20 cellular contexts compared by ENCODE assay signal in the genomic region with DNA sequence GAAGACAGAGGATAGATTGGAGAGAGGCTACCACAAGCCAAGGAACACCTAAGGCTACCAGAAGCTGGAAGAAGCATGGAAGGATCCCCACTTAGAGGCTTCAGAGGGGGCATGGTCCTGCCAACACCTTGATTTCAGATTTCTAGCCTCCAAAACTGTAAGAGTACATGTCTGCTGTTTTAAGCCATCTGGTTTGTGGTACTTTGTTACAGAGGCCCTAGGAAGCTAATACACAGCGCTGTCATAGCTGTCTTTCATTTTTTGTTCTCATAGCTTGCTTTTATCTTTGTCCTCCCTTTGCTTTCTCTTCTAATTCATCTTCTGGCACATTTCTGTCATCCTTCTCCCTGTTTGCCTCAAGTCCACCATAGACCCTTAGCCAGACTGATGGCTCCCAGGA.
A peak's percentile ranks its signal among the peaks of the same experiment; 100 is the strongest.
DNase-seq lines count a peak whose midpoint lies in the region; ATAC-seq and TF ChIP-seq lines count a peak whose summit lies in the region.
"Had no signal": no experiment of that assay in that cellular context is flagged by ENCODE, and none has a peak within 500 bp of the region (broad histone marks: within the 10 kb centered on the region; RNA-seq: fewer than 3 reads in every experiment).

No MANE protein-coding gene starts in this region.

- ATAC-seq in GM18867 (IDR thresholded peaks at IDR 0.05; ENCODE audit: unreplicated experiment) (peak; percentile 38), natural killer cell (no peak)
- ATAC-seq in naive thymus-derived CD4-positive, alpha-beta T cell = no peak
- ATAC-seq: CD8-positive, alpha-beta T cell; HCT116; HepG2; Panc1 had no signal

- H3K9me3 Mint-ChIP-seq in natural killer cell = no peaks in the 10 kb centered on the region
- H3K9me3 Mint-ChIP-seq in naive thymus-derived CD4-positive, alpha-beta T cell = no peaks in the 10 kb centered on the region
- H3K9me3 Mint-ChIP-seq: CD8-positive, alpha-beta T cell had no signal

- peak overlapping the region; percentile 94 for H3K27ac ChIP-seq in KMS-11
- H3K27ac ChIP-seq in cingulate gyrus (ENCODE audit: low read depth, low read length) = peak overlapping the region; percentile 2
- peak overlapping the region; percentile 28 for H3K27ac ChIP-seq in substantia nigra (ENCODE audit: low read depth, low read length, poor library complexity, severe bottlenecking)
- no peak overlapping the region for H3K27ac ChIP-seq in thyroid gland
- H3K27ac ChIP-seq in naive thymus-derived CD4-positive, alpha-beta T cell (ENCODE audit: low read depth, low read length) = no peak overlapping the region
- H3K27ac ChIP-seq: HL-60 had no signal

- peak overlapping the region; percentile 57 for H3K4me2 ChIP-seq in KMS-11

- no peaks in the 10 kb centered on the region for H3K27me3 Mint-ChIP-seq in natural killer cell (ENCODE audit: low read depth in 2 of 2)
- peaks cover 0 to 27% (median 19%) of the 10 kb centered on the region in 5 donors for H3K27me3 Mint-ChIP-seq in naive thymus-derived CD4-positive, alpha-beta T cell

- H3K27ac Mint-ChIP-seq in natural killer cell = no peak overlapping the region
- no peak overlapping the region for H3K27ac Mint-ChIP-seq in naive thymus-derived CD4-positive, alpha-beta T cell
- H3K27ac Mint-ChIP-seq: CD8-positive, alpha-beta T cell had no signal

- H3K4me1 Mint-ChIP-seq in natural killer cell = no peaks in the 10 kb centered on the region
- peaks cover 0 to 6% (median 4%) of the 10 kb centered on the region in 7 donors for H3K4me1 Mint-ChIP-seq in naive thymus-derived CD4-positive, alpha-beta T cell

- no peak overlapping the region for H3K4me3 ChIP-seq in KMS-11 (IDR thresholded peaks at IDR 0.05; ENCODE audit: insufficient read depth, low read depth, low read length)
- H3K4me3 ChIP-seq in thyroid gland (replicated peaks in 1 of 3) = no peak overlapping the region
- no peak overlapping the region for H3K4me3 ChIP-seq in naive thymus-derived CD4-positive, alpha-beta T cell (ENCODE audit: low read length)

- no peak overlapping the region for H3K4me3 Mint-ChIP-seq in natural killer cell
- no peak overlapping the region for H3K4me3 Mint-ChIP-seq in naive thymus-derived CD4-positive, alpha-beta T cell
- H3K4me3 Mint-ChIP-seq: CD8-positive, alpha-beta T cell had no signal

- H2AFZ ChIP-seq in KMS-11 (ENCODE audit: low read depth) = no peak overlapping the region; the same call in 1 of the 2 replicates

- H4K20me1 ChIP-seq in KMS-11 (ENCODE audit: insufficient read depth) = no peaks in the 10 kb centered on the region

- no peaks in the 10 kb centered on the region for H3K79me2 ChIP-seq in KMS-11 (ENCODE audit: insufficient read depth, low read depth)

- peaks cover 98% of the 10 kb centered on the region for H3K4me1 ChIP-seq in KMS-11 (ENCODE audit: low read depth, poor library complexity, severe bottlenecking)
- peaks cover 12 to 23% of the 10 kb centered on the region in 2 donors for H3K4me1 ChIP-seq in thyroid gland
- H3K4me1 ChIP-seq in naive thymus-derived CD4-positive, alpha-beta T cell (ENCODE audit: control insufficient read depth in 2 of 2, insufficient read depth in 2 of 2, low read length in 2 of 2) = no peaks in the 10 kb centered on the region

- POLR2A ChIA-PET in naive thymus-derived CD4-positive, alpha-beta T cell (lab: Charles Lee) = no interaction called here

- H3K9me3 ChIP-seq in thyroid gland = no peaks in the 10 kb centered on the region
- H3K9me3 ChIP-seq in naive thymus-derived CD4-positive, alpha-beta T cell (ENCODE audit: control insufficient read depth in 2 of 3, low read length in 3 of 3) = no peaks in the 10 kb centered on the region

- TF ChIP-seq CTCF in KMS-11 (conservative IDR thresholded peaks at IDR 0.05; ENCODE audit: low read depth, low read length) (no peak), natural killer cell (IDR thresholded peaks at IDR 0.05) (no peak), thyroid gland (IDR thresholded peaks at IDR 0.05) (no peak)

- H3K36me3 Mint-ChIP-seq in natural killer cell = no peaks in the 10 kb centered on the region
- no peaks in the 10 kb centered on the region for H3K36me3 Mint-ChIP-seq in naive thymus-derived CD4-positive, alpha-beta T cell
- H3K36me3 Mint-ChIP-seq: CD8-positive, alpha-beta T cell had no signal

- no peaks in the 10 kb centered on the region for H3K27me3 ChIP-seq in KMS-11 (ENCODE audit: insufficient read depth, low read depth)
- no peaks in the 10 kb centered on the region for H3K27me3 ChIP-seq in thyroid gland
- H3K27me3 ChIP-seq in naive thymus-derived CD4-positive, alpha-beta T cell (ENCODE audit: control insufficient read depth in 2 of 2, insufficient read depth in 2 of 2, low read length in 2 of 2) = no peaks in the 10 kb centered on the region

- DNase-seq in substantia nigra (lab: John Stamatoyannopoulos, UW) = no peak
- DNase-seq in natural killer cell = no peak
- DNase-seq in thyroid gland = no peak
- no peak for DNase-seq in naive thymus-derived CD4-positive, alpha-beta T cell
- DNase-seq: C1 segment of cervical spinal cord; CD8-positive, alpha-beta T cell; KBM-7; NCI-H1105; NCI-H2081; NCI-H2171; NCI-H345; NCI-H524; NCI-H774 had no signal

- no peak for TF ChIP-seq POLR2A in thyroid gland (IDR thresholded peaks at IDR 0.05)

- 91 to 92% methylated on average over 1 of the region's 1 CpG for WGBS in thyroid gland, 2 donors

- H3K36me3 ChIP-seq in KMS-11 (ENCODE audit: insufficient read depth) = no peaks in the 10 kb centered on the region
- no peaks in the 10 kb centered on the region for H3K36me3 ChIP-seq in thyroid gland
- no peaks in the 10 kb centered on the region for H3K36me3 ChIP-seq in naive thymus-derived CD4-positive, alpha-beta T cell (ENCODE audit: control insufficient read depth in 2 of 3, insufficient read depth in 3 of 3, low read length in 3 of 3)

- intact Hi-C loops in natural killer cell (cut with micrococcal nuclease) (no loop called here), thyroid gland (cut with DNase I) (no loop called here)
- intact Hi-C loops in naive thymus-derived CD4-positive, alpha-beta T cell (cut with micrococcal nuclease) = no loop called here

- peak overlapping the region; percentile 18; the same call in 1 of the 2 replicates for H3K9ac ChIP-seq in KMS-11

- CTCF ChIA-PET in naive thymus-derived CD4-positive, alpha-beta T cell (lab: Charles Lee) = interaction anchor here (0.6 kb wide), 1 partner anchor 498 kb away, joined by 6 read pairs; no protein-coding TSS in a partner anchor

Comparison
In these comparisons a context has a peak if more than half of its experiments do, and no peak if none do; other contexts are left out.
1. H3K27ac ChIP-seq: peak in KMS-11 (single experiment), cingulate gyrus (single experiment) and substantia nigra (single experiment); none in thyroid gland (0 of 3) and naive thymus-derived CD4-positive, alpha-beta T cell (single experiment).